20 cellular contexts compared by ENCODE assay signal in the genomic region with DNA sequence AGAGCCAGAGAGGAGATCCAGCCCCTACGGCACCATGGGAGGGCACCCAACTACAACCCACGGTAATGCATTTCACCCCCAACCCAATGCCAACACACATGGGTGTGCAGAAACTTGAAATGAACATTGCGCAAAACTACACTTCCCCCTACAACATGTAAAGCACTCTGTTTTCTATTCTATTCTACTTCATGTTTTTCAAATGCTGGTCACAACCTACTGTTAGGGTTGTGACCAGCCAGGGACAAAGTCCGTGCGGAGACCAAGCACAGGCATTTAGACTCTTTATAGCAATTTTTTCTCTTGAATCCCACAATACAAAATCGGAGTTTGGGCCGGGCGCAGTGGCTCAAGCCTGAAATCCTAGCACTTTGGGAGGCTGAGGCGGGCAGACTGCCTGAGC.
A peak's percentile ranks its signal among the peaks of the same experiment; 100 is the strongest.
DNase-seq lines count a peak whose midpoint lies in the region; ATAC-seq and TF ChIP-seq lines count a peak whose summit lies in the region.
"Had no signal": no experiment of that assay in that cellular context is flagged by ENCODE, and none has a peak within 500 bp of the region (broad histone marks: within the 10 kb centered on the region; RNA-seq: fewer than 3 reads in every experiment).

No MANE protein-coding gene starts in this region.

- no peaks in the 10 kb centered on the region for H3K27me3 Mint-ChIP-seq in activated T-cell treated with anti-CD3 and anti-CD28 coated beads, Interleukin-2, amount 50 U/mL, for 24 hours

- H3K36me3 Mint-ChIP-seq in activated T-cell treated with anti-CD3 and anti-CD28 coated beads, Interleukin-2, amount 50 U/mL, for 24 hours (ENCODE audit: low read depth) = no peaks in the 10 kb centered on the region
- H3K36me3 Mint-ChIP-seq: CD8-positive, alpha-beta T cell; stimulated activated memory B cell treated with anti-CD40 and anti-IgM and Interleukin-4, amounts not matched to agents 10 μg/mL and 1 μg/mL and 100 μg/mL, for 72 hours had no signal

- ATAC-seq in Right ventricle myocardium superior (ENCODE audit: poor library complexity) (peak; percentile 20), right lobe of liver (peak; percentile 7 to 66 (median 19))
- ATAC-seq: CD8-positive, alpha-beta T cell; stimulated activated memory B cell treated with anti-CD40 and anti-IgM and Interleukin-4, amounts not matched to agents 10 μg/mL and 1 μg/mL and 100 μg/mL, for 72 hours had no signal

- no peak for TF ChIP-seq CTCF in right lobe of liver (IDR thresholded peaks at IDR 0.05)
- no peak for TF ChIP-seq CTCF in GM10248 (IDR thresholded peaks at IDR 0.05; ENCODE audit: control extremely low read depth, extremely low read depth, low read depth, missing control alignments)

- POLR2A ChIA-PET in GM10248 (lab: Yijun Ruan, JAX) = no interaction called here

- CTCF ChIA-PET in GM10248 (lab: Yijun Ruan, JAX) = interaction anchor here (0.9 to 2.3 kb wide), 4 partner anchors 18 to 107 kb away, joined by 3 to 6 read pairs (median 4); no protein-coding TSS in a partner anchor

- H3K4me3 ChIP-seq in right lobe of liver = no peak overlapping the region
- H3K4me3 ChIP-seq: HAP-1 had no signal

- H3K4me1 ChIP-seq in right lobe of liver = no peaks in the 10 kb centered on the region
- H3K4me1 ChIP-seq: HAP-1 had no signal

- no peaks in the 10 kb centered on the region for H3K27me3 ChIP-seq in right lobe of liver

- no peaks in the 10 kb centered on the region for H3K9me3 Mint-ChIP-seq in activated T-cell treated with anti-CD3 and anti-CD28 coated beads, Interleukin-2, amount 50 U/mL, for 24 hours
- H3K9me3 Mint-ChIP-seq: activated CD4-positive, alpha-beta T cell treated with anti-CD3 and anti-CD28 coated beads, Interleukin-2, amount 10 ng/mL, durations not matched to agents 24 days and 14 days; activated naive CD4-positive, alpha-beta T cell treated with anti-CD3 and anti-CD28 coated beads for 36 hours; CD8-positive, alpha-beta T cell; neural crest cell; stimulated activated memory B cell treated with anti-CD40 and anti-IgM and Interleukin-4, amounts not matched to agents 10 μg/mL and 1 μg/mL and 100 μg/mL, for 72 hours had no signal

- DNase-seq in Right ventricle myocardium superior = peak; percentile 24
- no peak for DNase-seq in cardiac septum (ENCODE audit: low spot score)
- peak; percentile 35 for DNase-seq in SKM-1 (lab: John Stamatoyannopoulos, UW; ENCODE audit: unreplicated experiment)
- DNase-seq in right lobe of liver = peak in 1 of 3 donors; percentile 12
- no peak for DNase-seq in activated T-cell treated with anti-CD3 and anti-CD28 coated beads, Interleukin-2, amount 50 U/mL, for 24 hours
- DNase-seq in anterior cingulate cortex (lab: John Stamatoyannopoulos, UW) = no peak
- no peak for DNase-seq in GM10248 (ENCODE audit: extremely low spot score)
- DNase-seq in NCI-H1105 treated with DMSO at 0.1 percent for 48 hours (lab: John Stamatoyannopoulos, UW) = no peak
- DNase-seq: activated CD4-positive, alpha-beta T cell treated with anti-CD3 and anti-CD28 coated beads, Interleukin-2, amount 10 ng/mL, durations not matched to agents 24 days and 14 days; activated naive CD4-positive, alpha-beta T cell treated with anti-CD3 and anti-CD28 coated beads for 36 hours; CD8-positive, alpha-beta T cell; mesendoderm; NCI-H1092; NCI-H526; retina; SK-N-SH; stimulated activated CD4-positive, alpha-beta T cell treated with anti-CD3 and anti-CD28 coated beads, Interleukin-15, amount 100 ng/mL, for 24 hours had no signal

- H3K27ac ChIP-seq in right lobe of liver = no peak overlapping the region

- no peaks in the 10 kb centered on the region for H3K9me3 ChIP-seq in right lobe of liver
- H3K9me3 ChIP-seq: HAP-1, SK-N-SH had no signal

- intact Hi-C loops in Right ventricle myocardium superior (cut with DNase I) = no loop called here
- intact Hi-C loops in cardiac septum (cut with DNase I) = no loop called here
- intact Hi-C loops in right lobe of liver (cut with DNase I) = no loop called here

- no peak for TF ChIP-seq POLR2A in right lobe of liver (IDR thresholded peaks at IDR 0.05)

- H3K36me3 ChIP-seq in right lobe of liver = no peaks in the 10 kb centered on the region
- H3K36me3 ChIP-seq: HAP-1 had no signal

- H3K4me1 Mint-ChIP-seq in activated T-cell treated with anti-CD3 and anti-CD28 coated beads, Interleukin-2, amount 50 U/mL, for 24 hours (ENCODE audit: low read depth) = peaks cover 2% of the 10 kb centered on the region

- no peak overlapping the region for H3K4me3 Mint-ChIP-seq in activated T-cell treated with anti-CD3 and anti-CD28 coated beads, Interleukin-2, amount 50 U/mL, for 24 hours
- H3K4me3 Mint-ChIP-seq: activated CD4-positive, alpha-beta T cell treated with anti-CD3 and anti-CD28 coated beads, Interleukin-2, amount 10 ng/mL, durations not matched to agents 24 days and 14 days; activated naive CD4-positive, alpha-beta T cell treated with anti-CD3 and anti-CD28 coated beads for 36 hours; CD8-positive, alpha-beta T cell; neural crest cell; stimulated activated memory B cell treated with anti-CD40 and anti-IgM and Interleukin-4, amounts not matched to agents 10 μg/mL and 1 μg/mL and 100 μg/mL, for 72 hours had no signal

- H3K27ac Mint-ChIP-seq in activated T-cell treated with anti-CD3 and anti-CD28 coated beads, Interleukin-2, amount 50 U/mL, for 24 hours = no peak overlapping the region
- H3K27ac Mint-ChIP-seq: activated CD4-positive, alpha-beta T cell treated with anti-CD3 and anti-CD28 coated beads, Interleukin-2, amount 10 ng/mL, durations not matched to agents 24 days and 14 days; activated naive CD4-positive, alpha-beta T cell treated with anti-CD3 and anti-CD28 coated beads for 36 hours; CD8-positive, alpha-beta T cell; stimulated activated memory B cell treated with anti-CD40 and anti-IgM and Interleukin-4, amounts not matched to agents 10 μg/mL and 1 μg/mL and 100 μg/mL, for 72 hours had no signal

- WGBS in right lobe of liver (ENCODE audit: insufficient coverage, low coverage, low lambda C conversion rate, missing lambda C conversion rate) = 74% methylated on average over 6 of the region's 9 CpGs

Comparison
In these comparisons a context has a peak if more than half of its experiments do, and no peak if none do; other contexts are left out.
1. DNase-seq: peak in Right ventricle myocardium superior (single experiment) and SKM-1 (single experiment); none in cardiac septum (single experiment), activated T-cell treated with anti-CD3 and anti-CD28 coated beads, Interleukin-2, amount 50 U/mL, for 24 hours (single experiment), anterior cingulate cortex (0 of 58), GM10248 (single experiment) and NCI-H1105 treated with DMSO at 0.1 percent for 48 hours (single experiment).